8 cellular contexts compared by ENCODE assay signal in the genomic region with DNA sequence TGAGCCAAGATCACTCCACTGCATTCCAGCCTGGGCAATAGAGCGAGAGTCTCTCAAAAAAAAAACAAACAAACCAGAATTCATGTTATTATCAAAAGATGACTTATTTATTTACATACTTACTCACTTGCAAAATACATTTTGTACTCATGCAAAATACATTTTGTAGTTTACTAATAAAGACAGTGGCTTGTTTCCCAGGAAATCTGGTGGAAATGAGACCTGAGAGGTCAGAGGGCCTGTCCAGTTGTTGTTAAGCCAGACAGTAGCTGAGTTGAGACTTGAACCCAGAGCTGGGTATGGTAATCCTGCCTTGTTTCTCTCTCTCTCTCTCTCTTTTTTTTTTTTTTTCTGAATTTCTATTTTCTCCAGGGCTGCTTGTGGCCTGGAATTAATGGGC.
"Had no signal": no experiment of that assay in that cellular context is flagged by ENCODE, and none has a peak within 500 bp of the region (broad histone marks: within the 10 kb centered on the region; RNA-seq: fewer than 3 reads in every experiment).

No MANE protein-coding gene starts in this region.

- H3K9ac ChIP-seq: GM23248 had no signal

- DNase-seq: GM23248, GOT3, H7, KBM-7 had no signal

- H3K4me3 ChIP-seq: GM23248, HAP-1 had no signal

- H3K27ac ChIP-seq: GM23248, HL-60 had no signal

- H3K27me3 Mint-ChIP-seq: IgD-negative memory B cell had no signal

- H3K36me3 Mint-ChIP-seq: IgD-negative memory B cell had no signal

- H2AFZ ChIP-seq: GM23248 had no signal

- H3K9me3 ChIP-seq: HAP-1 had no signal

- ATAC-seq: HepG2 had no signal
